In genomic region chr6:11200356-11200755, GRCh38 we compare ENCODE assay signal across 17 cellular contexts. TPM values are rescaled to one million over a fixed set of nuclear protein-coding genes. Genes with fewer than 3 reads are reported as not detected.
A peak's percentile ranks its signal among the peaks of the same experiment; 100 is the strongest.
DNase-seq lines count a peak whose midpoint lies in the region; ATAC-seq, FAIRE-seq and TF ChIP-seq lines count a peak whose summit lies in the region.
"Had no signal": no experiment of that assay in that cellular context is flagged by ENCODE, and none has a peak within 500 bp of the region (broad histone marks: within the 10 kb centered on the region; RNA-seq: fewer than 3 reads in every experiment).

No MANE protein-coding gene starts in this region.

- H3K4me1 ChIP-seq in HepG2 (ENCODE audit: insufficient read depth, low read length) (peaks cover 91% of the 10 kb centered on the region), right lobe of liver (peaks cover 0 to 11% (median 3%) of the 10 kb centered on the region in 4 donors), thymus (ENCODE audit: control insufficient read depth, insufficient read depth, low read length) (peaks cover 60% of the 10 kb centered on the region)

- no peak for TF ChIP-seq CTCF in HepG2 (CRISPR knock-in tag; IDR thresholded peaks at IDR 0.05)
- TF ChIP-seq CTCF in right lobe of liver (IDR thresholded peaks at IDR 0.05) = no peak

- TF ChIP-seq POLR2A in HepG2 (IDR thresholded peaks at IDR 0.05; ENCODE audit: insufficient read depth in 1 of 2, low read depth in 2 of 2, low read length in 2 of 2) = no peak
- TF ChIP-seq POLR2A in right lobe of liver (IDR thresholded peaks at IDR 0.05) = no peak

- POLR2A ChIA-PET in HepG2 (lab: Yijun Ruan, JAX) = interaction anchor here (5.9 kb wide), 1 partner anchor 17 kb away, joined by 78 read pairs; no protein-coding TSS in a partner anchor

- H3K9me3 ChIP-seq in HepG2 (ENCODE audit: low read length) (no peaks in the 10 kb centered on the region), right lobe of liver (no peaks in the 10 kb centered on the region), thymus (ENCODE audit: control insufficient read depth) (no peaks in the 10 kb centered on the region)

- CTCF ChIA-PET in HepG2 (lab: Yijun Ruan, JAX; ENCODE audit: low intra/inter-chr PET ratio, low total read pairs) = no interaction called here

- peak overlapping the region; percentile 24 for H3K27ac ChIP-seq in HepG2 (ENCODE audit: extremely low read length, insufficient read depth, low read length)
- peak overlapping the region in 1 of 3 donors; percentile 11 for H3K27ac ChIP-seq in right lobe of liver
- H3K27ac ChIP-seq in thymus (ENCODE audit: low read depth) = peak overlapping the region; percentile 67
- H3K27ac ChIP-seq: neural progenitor cell had no signal

- ATAC-seq in HepG2 (no peak), right lobe of liver (no peak), SK-N-SH treated with all-trans-retinoic acid at 6 μM for 48 hours (peak; percentile 21), left cardiac atrium (no peak), HG03025 (IDR thresholded peaks at IDR 0.05; ENCODE audit: low FRiP score, unreplicated experiment) (no peak)
- ATAC-seq: right cardiac atrium had no signal

- no peak overlapping the region for H3K9ac ChIP-seq in HepG2 (ENCODE audit: insufficient read depth, low read depth, low read length)
- H3K9ac ChIP-seq: neural progenitor cell had no signal

- H3K36me3 ChIP-seq in HepG2 (replicated peaks in 1 of 2; ENCODE audit: control insufficient read depth in 1 of 2, insufficient read depth in 2 of 2, low read length in 2 of 2) (peaks cover 35 to 83% of the 10 kb centered on the region in 2 experiments), right lobe of liver (peaks cover 0 to 5% (median 0%) of the 10 kb centered on the region in 4 donors), thymus (ENCODE audit: control insufficient read depth, insufficient read depth) (no peaks in the 10 kb centered on the region)
- H3K36me3 ChIP-seq: neural progenitor cell had no signal

- intact Hi-C loops in HepG2 (cut with micrococcal nuclease; ENCODE audit: unreplicated experiment) = no loop called here
- intact Hi-C loops in right lobe of liver (cut with DNase I) = no loop called here
- intact Hi-C loops in left cardiac atrium (cut with DNase I) = no loop called here

- H3K79me2 ChIP-seq in HepG2 (ENCODE audit: insufficient read depth, low read length) = peaks cover 91% of the 10 kb centered on the region

- TF ChIP-seq EP300 in HepG2 (IDR thresholded peaks at IDR 0.05; ENCODE audit: low read depth in 2 of 2, low read length in 2 of 2) = no peak
- no peak for TF ChIP-seq EP300 in HepG2 (CRISPR knock-in tag; IDR thresholded peaks at IDR 0.05; ENCODE audit: borderline replicate concordance)

- no peaks in the 10 kb centered on the region for H3K27me3 ChIP-seq in HepG2 (ENCODE audit: control insufficient read depth in 1 of 2, insufficient read depth in 2 of 2, low read length in 2 of 2)
- no peaks in the 10 kb centered on the region for H3K27me3 ChIP-seq in right lobe of liver
- H3K27me3 ChIP-seq in thymus (ENCODE audit: control insufficient read depth, insufficient read depth) = no peaks in the 10 kb centered on the region
- H3K27me3 ChIP-seq: neural progenitor cell had no signal

- H2AFZ ChIP-seq in HepG2 (ENCODE audit: low read length) = no peak overlapping the region
- H2AFZ ChIP-seq: neural progenitor cell had no signal

- in situ Hi-C loops in HepG2 (cut with HindIII; ENCODE audit: extremely low pct_ligation_motif_present, low pct_unique_long_range_greater_than_20kb) = no loop called here

- H3K4me3 ChIP-seq in HepG2 (replicated peaks in 1 of 3; ENCODE audit: insufficient read depth in 1 of 3, low read depth in 2 of 3, low read length in 3 of 3) (no peak overlapping the region), right lobe of liver (no peak overlapping the region), thymus (ENCODE audit: low read length) (no peak overlapping the region)
- H3K4me3 ChIP-seq: lung, neural progenitor cell had no signal

- DNase-seq in HepG2 (ENCODE audit: low spot score) (no peak), right lobe of liver (no peak), kidney tubule cell (ENCODE audit: low spot score) (peak; percentile 40), SHP77 (lab: John Stamatoyannopoulos, UW) (no peak), left cardiac atrium (no peak)
- DNase-seq: activated CD4-positive, alpha-beta T cell treated with anti-CD3 and anti-CD28 coated beads, Interleukin-2, amount 50 U/mL, for 1 hour; aorta; DMS79 treated with DMSO at 0.1 percent for 48 hours; NCI-H1092; NCI-H2171; right cardiac atrium; stimulated activated CD4-positive, alpha-beta T cell treated with anti-CD3 and anti-CD28 coated beads, Interleukin-4, amount 100 ng/mL, for 1 hour had no signal

- no peak for FAIRE-seq in HepG2 (lab: Jason Lieb, UNC)

- no peak overlapping the region for H3K4me2 ChIP-seq in HepG2 (ENCODE audit: low read depth, low read length)
- H3K4me2 ChIP-seq: neural progenitor cell had no signal

- no TSS peak for BruUV-seq in HepG2 (replicated peaks; lab: Mats Ljungman, UMichigan)

- no peak for TF ChIP-seq RAD21 in HepG2 (CRISPR knock-in tag; IDR thresholded peaks at IDR 0.05)

- 96% methylated on average over 1 of the region's 1 CpG for WGBS in HepG2 (ENCODE audit: low lambda C conversion rate)
- 92% methylated on average over 1 of the region's 1 CpG for WGBS in right lobe of liver (ENCODE audit: insufficient coverage, low coverage, low lambda C conversion rate, missing lambda C conversion rate)
- WGBS in thymus = 96% methylated on average over 1 of the region's 1 CpG

- H4K20me1 ChIP-seq in HepG2 (ENCODE audit: insufficient read depth, low read length) = peaks cover 87% of the 10 kb centered on the region

TF ChIP-seq in HepG2, 621 proteins besides CTCF, POLR2A, EP300 and RAD21:
- TF ChIP-seq ZNF10 (CRISPR knock-in tag; IDR thresholded peaks at IDR 0.05; ENCODE audit: borderline replicate concordance, low read depth) = no peak
- TF ChIP-seq MAZ (IDR thresholded peaks at IDR 0.05; ENCODE audit: borderline replicate concordance, low read depth, low read length) = no peak
- no peak for TF ChIP-seq MAZ (CRISPR knock-in tag; IDR thresholded peaks at IDR 0.05; ENCODE audit: low read depth)
- TF ChIP-seq ATM (IDR thresholded peaks at IDR 0.05; ENCODE audit: borderline replicate concordance) = no peak
- TF ChIP-seq ZNF674 (CRISPR knock-in tag; IDR thresholded peaks at IDR 0.05; ENCODE audit: low read depth) = no peak
- no peak for TF ChIP-seq CERS6 (CRISPR knock-in tag; IDR thresholded peaks at IDR 0.05)

TF ChIP-seq in SK-N-SH treated with all-trans-retinoic acid at 6 μM for 48 hours, 23 proteins besides CTCF, POLR2A, EP300 and RAD21:
- TF ChIP-seq ZFP30 (CRISPR knock-in tag; IDR thresholded peaks at IDR 0.05) = no peak
- peak; percentile 38; the same call in 1 of the 2 replicates for TF ChIP-seq ISL1 (CRISPR knock-in tag; IDR thresholded peaks at IDR 0.05)

RNA-seq across cellular contexts. Expression of gene NEDD9, which starts 32.1 kb away (rescaled TPM):
- total RNA-seq in HepG2 (2016; rRNA removed; fragmentation: Illumina TruSeq; extraction: Trizol) = 27.1 and 31.4 TPM in 2 replicates
- total RNA-seq in HepG2 (2016; cell fraction: cytosol; rRNA removed; fragmentation: Illumina TruSeq; extraction: Trizol; ENCODE audit: low read depth) = 3.1 and 3.2 TPM in 2 replicates
- 25.2 and 29.8 TPM in 2 replicates for total RNA-seq in HepG2 (2016; cell fraction: insoluble cytoplasmic fraction; rRNA removed; fragmentation: Illumina TruSeq; extraction: Trizol)
- total RNA-seq in HepG2 (2016; cell fraction: membrane; rRNA removed; fragmentation: Illumina TruSeq; extraction: Trizol) = 11.6 and 12.3 TPM in 2 replicates
- total RNA-seq in HepG2 (2016; cell fraction: nucleus; rRNA removed; fragmentation: Illumina TruSeq; extraction: Trizol) = 24.2 and 25.4 TPM in 2 replicates
- polyA plus RNA-seq in HepG2 (2011; rRNA removed) = 363 and 389 TPM in 2 replicates
- polyA plus RNA-seq in HepG2 (2011; cell fraction: cytosol; rRNA removed) = 249 and 284 TPM in 2 replicates
- 241 and 254 TPM in 2 replicates for polyA plus RNA-seq in HepG2 (2011; cell fraction: nucleus; rRNA removed)
- polyA plus RNA-seq in HepG2 (2012) = 141 and 166 TPM in 2 replicates
- 1.5 and 2.0 TPM in 2 replicates for polyA plus RNA-seq in HepG2 (2016; cell fraction: cytosol; fragmentation: Illumina TruSeq; extraction: Trizol; ENCODE audit: low read depth)
- 26.5 and 29.0 TPM in 2 replicates for polyA plus RNA-seq in HepG2 (2016; cell fraction: insoluble cytoplasmic fraction; fragmentation: Illumina TruSeq; extraction: Trizol; ENCODE audit: low read depth)
- 4.0 and 4.8 TPM in 2 replicates for polyA plus RNA-seq in HepG2 (2016; cell fraction: membrane; fragmentation: Illumina TruSeq; extraction: Trizol; ENCODE audit: low read depth)
- 28.0 and 29.7 TPM in 2 replicates for polyA plus RNA-seq in HepG2 (2016; cell fraction: nucleus; fragmentation: Illumina TruSeq; extraction: Trizol; ENCODE audit: insufficient read depth, low read depth)
- polyA minus RNA-seq in HepG2 (2011; rRNA and poly(A)+ RNA removed; ENCODE audit: low replicate concordance) = 3.4 and 577 TPM in 2 replicates
- 263 and 295 TPM in 2 replicates for polyA minus RNA-seq in HepG2 (2011; cell fraction: cytosol; rRNA and poly(A)+ RNA removed)
- 268 and 334 TPM in 2 replicates for polyA minus RNA-seq in HepG2 (2011; cell fraction: nucleus; rRNA and poly(A)+ RNA removed)
- 10 to 100 TPM in 4 of 6 experiments, 1 to 10 TPM in 2; 5.1 to 59.8 (median 26.2) TPM for total RNA-seq in right lobe of liver
- 15.0 TPM for polyA plus RNA-seq in thymus
- 10 to 100 TPM; 34.0 to 42.9 TPM for total RNA-seq in left cardiac atrium
